ENCODE assay signal across 8 cellular contexts in the genomic region with DNA sequence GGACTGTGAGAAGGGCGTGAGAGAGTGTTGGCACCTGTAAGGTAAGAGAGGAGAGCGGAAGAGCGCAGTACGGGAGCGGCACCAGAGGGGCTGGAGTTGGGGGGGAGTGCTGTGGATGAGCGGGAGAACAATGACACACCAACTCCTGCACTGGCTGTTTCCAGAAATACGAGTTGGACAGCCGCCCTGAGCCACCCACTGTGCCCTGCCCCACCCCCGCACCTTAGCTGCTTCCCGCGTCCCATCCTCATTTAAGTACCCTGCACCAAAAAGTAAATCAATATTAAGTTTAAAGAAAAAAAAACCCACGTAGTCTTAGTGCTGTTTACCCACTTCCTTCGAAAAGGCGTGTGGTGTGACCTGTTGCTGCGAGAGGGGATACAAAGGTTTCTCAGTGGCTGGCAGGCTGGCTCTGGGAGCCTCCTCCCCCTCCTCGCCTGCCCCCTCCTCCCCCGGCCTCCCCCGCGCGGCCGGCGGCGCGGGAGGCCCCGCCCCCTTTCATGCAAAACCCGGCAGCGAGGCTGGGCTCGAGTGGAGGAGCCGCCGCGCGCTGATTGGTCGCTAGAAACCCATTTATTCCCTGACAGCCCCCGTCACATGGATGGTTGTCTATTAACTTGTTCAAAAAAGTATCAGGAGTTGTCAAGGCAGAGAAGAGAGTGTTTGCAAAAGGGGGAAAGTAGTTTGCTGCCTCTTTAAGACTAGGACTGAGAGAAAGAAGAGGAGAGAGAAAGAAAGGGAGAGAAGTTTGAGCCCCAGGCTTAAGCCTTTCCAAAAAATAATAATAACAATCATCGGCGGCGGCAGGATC. TPM values are rescaled to one million over a fixed set of nuclear protein-coding genes. Genes with fewer than 3 reads are reported as not detected.
DNase-seq lines count a peak whose midpoint lies in the region; ATAC-seq and TF ChIP-seq lines count a peak whose summit lies in the region.

A gene (plus strand): TSS at position 601 of the 811 bp plus-strand sequence. CDS start 436 bp downstream, outside the sequence.

- 3 to 6% methylated on average over 20 to 37 of the region's 37 CpGs for WGBS in GM23248 (ENCODE audit: low coverage in 1 of 2, low lambda C conversion rate in 2 of 2, missing lambda C conversion rate in 2 of 2), 2 experiments

- no peak within 1 kb of the TSS for H3K27ac ChIP-seq in GM23248
- H3K27ac ChIP-seq in ascending aorta, result no peak within 1 kb of the TSS

- H3K9me3 ChIP-seq in GM23248 (ENCODE audit: low read depth) (no peaks in the 10 kb centered on the region), ascending aorta (no peaks in the 10 kb centered on the region)

- DNase-seq in C1 segment of cervical spinal cord (lab: John Stamatoyannopoulos, UW), result peak in 10 of 14 donors; percentile 45 to 93 (median 82)
- DNase-seq in GM23248, result peak; percentile 55
- peak; percentile 92 for DNase-seq in NCI-H2227 treated with DMSO at 0.1 percent for 48 hours (lab: John Stamatoyannopoulos, UW)
- DNase-seq in ascending aorta (ENCODE audit: low spot score in 2 of 2), result no peak
- peak; percentile 59 for DNase-seq in left ventricle myocardium superior
- DNase-seq in posterior vena cava (ENCODE audit: low spot score), result peak; percentile 80
- no peak for DNase-seq in inferior parietal cortex (ENCODE audit: extremely low spot score)

- H3K79me2 ChIP-seq in GM23248 (ENCODE audit: insufficient read depth), result no peaks in the 10 kb centered on the region

- peak; percentile 68 for ATAC-seq in left ventricle myocardium superior
- ATAC-seq in HG02678 (IDR thresholded peaks at IDR 0.05; ENCODE audit: unreplicated experiment), result no peak

- H3K36me3 ChIP-seq in GM23248 (ENCODE audit: low read depth), result no peaks in the 10 kb centered on the region
- no peaks in the 10 kb centered on the region for H3K36me3 ChIP-seq in ascending aorta

- H3K4me3 ChIP-seq in GM23248, result peak within 1 kb of the TSS; percentile 53
- peak within 1 kb of the TSS; percentile 41 to 46 for H3K4me3 ChIP-seq in ascending aorta

- H3K4me1 ChIP-seq in GM23248 (ENCODE audit: insufficient read depth), result 0 out of 2 replicates have a peak, but pooled peaks cover 5% of the 10 kb centered on the region
- H3K4me1 ChIP-seq in ascending aorta, result peaks cover 0 to 22% of the 10 kb centered on the region in 2 donors

- no peak for TF ChIP-seq CTCF in ascending aorta (IDR thresholded peaks at IDR 0.05)

- no peaks in the 10 kb centered on the region for H3F3A ChIP-seq in GM23248 (ENCODE audit: insufficient read depth)

- in situ Hi-C loops in GM23248 (cut with MboI), result no loop called here

- no peak within 1 kb of the TSS for H3K9ac ChIP-seq in GM23248

- H3K27me3 ChIP-seq in GM23248 (replicated peaks; ENCODE audit: insufficient read depth) (peaks cover 94% of the 10 kb centered on the region), ascending aorta (peaks cover 33% of the 10 kb centered on the region)

- peak within 1 kb of the TSS; percentile 51; the same call in 1 of the 2 replicates for H2AFZ ChIP-seq in GM23248

- peak within 1 kb of the TSS; percentile 82 for H3K4me2 ChIP-seq in GM23248 (ENCODE audit: unreplicated experiment)

- intact Hi-C loops in ascending aorta (cut with DNase I), result no loop called here
- intact Hi-C loops in left ventricle myocardium superior (cut with micrococcal nuclease), result loop anchor here (10.0 kb wide), 1 partner anchor 543 kb away; no protein-coding TSS in a partner anchor
- intact Hi-C loops in posterior vena cava (cut with DNase I), result loop anchor here in 1 of 2 donors (10.0 kb wide), 1 partner anchor 553 kb away; no protein-coding TSS in a partner anchor

- no peaks in the 10 kb centered on the region for H4K20me1 ChIP-seq in GM23248 (ENCODE audit: insufficient read depth)

- no peaks in the 10 kb centered on the region for H3K9me2 ChIP-seq in GM23248 (ENCODE audit: insufficient read depth)

RNA-seq across cellular contexts. Expression of the gene that starts here (rescaled TPM):
- total RNA-seq in GM23248 (2014; rRNA removed; shearing (Covaris generic)), result not detected in 2 replicates
- not detected in 2 replicates for polyA plus RNA-seq in GM23248 (2016; fragmentation: Nextera tagmentation; extraction: Ambion mirVana)
- total RNA-seq in ascending aorta (2.0 TPM), left ventricle myocardium superior (0.22 TPM), posterior vena cava (under 1 TPM; 0.19 to 0.29 TPM)

Comparison
In these comparisons a context has a peak if more than half of its experiments do, and no peak if none do; other contexts are left out.
1. Peak in DNase-seq, H3K4me3 ChIP-seq and H3K4me2 ChIP-seq in GM23248; RNA of the gene not detected or under 1 TPM.
2. Peak in DNase-seq and ATAC-seq in left ventricle myocardium superior; RNA of the gene not detected or under 1 TPM.
3. Peak in DNase-seq in posterior vena cava; RNA of the gene not detected or under 1 TPM.
4. DNase-seq: peak in C1 segment of cervical spinal cord (10 of 14) and NCI-H2227 treated with DMSO at 0.1 percent for 48 hours (single experiment); none in ascending aorta (0 of 2) and inferior parietal cortex (single experiment).